ENCODE assay signal across 1 cellular context in the genomic region with DNA sequence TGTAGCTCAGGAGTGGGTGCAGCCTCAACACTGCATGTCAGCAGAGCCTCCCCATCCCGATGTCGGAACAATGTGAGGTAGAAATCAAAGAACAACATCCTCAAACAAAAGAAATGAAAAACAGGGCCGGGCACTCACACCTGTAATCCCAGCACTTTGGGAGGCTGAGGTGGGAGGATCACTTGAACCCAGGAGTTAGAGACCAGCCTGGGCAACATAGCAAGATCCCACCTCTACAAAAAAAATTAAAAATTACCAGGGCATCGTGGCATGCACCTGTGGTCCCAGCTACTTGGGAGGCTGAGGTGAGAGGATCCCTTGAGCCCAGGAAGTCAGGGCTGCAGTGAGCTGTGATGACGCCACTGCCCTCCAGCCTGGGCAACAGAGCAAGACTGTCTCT.
TF ChIP-seq lines count a peak whose summit lies in the region.
"Not testable (repeated sequence)": the region's sequence is repeated elsewhere in the genome, so short reads cannot be mapped to it uniquely, and the experiment has no call there.

No MANE protein-coding gene starts in this region.

TF ChIP-seq in HepG2, 621 proteins besides CTCF, POLR2A, EP300 and RAD21:
- peak; percentile 75 for TF ChIP-seq ZNF121 (CRISPR knock-in tag; IDR thresholded peaks at IDR 0.05)
- peak; percentile 82 for TF ChIP-seq ATF7 (IDR thresholded peaks at IDR 0.05)
- TF ChIP-seq ATF7 (CRISPR knock-in tag; IDR thresholded peaks at IDR 0.05), result not testable (repeated sequence)
